1 cellular context compared by ENCODE assay signal in the genomic region with DNA sequence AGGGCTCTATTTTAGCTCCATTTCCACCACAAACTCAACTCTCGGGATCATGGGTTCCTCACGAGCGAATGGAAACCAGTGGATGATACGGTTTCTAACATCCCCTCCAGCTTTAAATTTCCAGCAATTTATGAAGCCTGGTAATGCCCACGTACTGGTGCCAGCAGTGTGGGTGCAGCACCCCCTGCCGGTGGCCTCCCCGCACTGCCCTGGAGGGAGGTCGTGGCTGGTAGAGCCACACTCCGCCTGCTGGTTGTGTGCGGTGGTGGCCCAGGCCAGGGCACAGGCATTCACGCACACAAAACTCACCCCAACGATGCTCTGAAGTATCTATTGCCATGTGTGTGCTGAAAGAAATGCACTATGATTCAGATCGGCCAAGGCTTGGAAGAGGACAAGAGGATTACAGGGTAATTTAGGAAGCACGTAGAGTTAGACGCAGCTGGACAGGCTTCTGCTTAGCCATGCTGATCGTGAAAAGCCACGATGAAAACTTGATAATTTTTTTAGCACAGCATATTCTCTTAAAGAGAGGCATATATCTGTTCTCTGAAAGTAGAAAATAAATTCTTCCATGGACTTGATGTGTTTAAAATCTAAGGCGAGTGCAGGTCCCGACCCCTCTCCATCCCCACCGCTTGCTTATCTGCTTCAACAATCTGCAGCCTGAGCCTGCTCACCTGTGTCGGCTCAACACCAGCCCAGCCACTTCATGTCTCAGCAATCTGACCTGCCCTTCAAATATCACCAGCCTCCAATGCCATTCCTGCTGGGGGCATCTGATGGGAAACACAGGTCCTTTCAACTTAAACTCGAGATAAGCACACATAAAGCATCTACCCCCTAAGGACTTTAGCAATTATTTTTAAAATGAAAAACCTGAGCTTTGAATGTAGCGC.
TF ChIP-seq lines count a peak whose summit lies in the region.

No MANE protein-coding gene starts in this region.

TF ChIP-seq in GM12878, 131 proteins besides CTCF, POLR2A, EP300 and RAD21 (continued from another document):
- TF ChIP-seq, protein P1, sequence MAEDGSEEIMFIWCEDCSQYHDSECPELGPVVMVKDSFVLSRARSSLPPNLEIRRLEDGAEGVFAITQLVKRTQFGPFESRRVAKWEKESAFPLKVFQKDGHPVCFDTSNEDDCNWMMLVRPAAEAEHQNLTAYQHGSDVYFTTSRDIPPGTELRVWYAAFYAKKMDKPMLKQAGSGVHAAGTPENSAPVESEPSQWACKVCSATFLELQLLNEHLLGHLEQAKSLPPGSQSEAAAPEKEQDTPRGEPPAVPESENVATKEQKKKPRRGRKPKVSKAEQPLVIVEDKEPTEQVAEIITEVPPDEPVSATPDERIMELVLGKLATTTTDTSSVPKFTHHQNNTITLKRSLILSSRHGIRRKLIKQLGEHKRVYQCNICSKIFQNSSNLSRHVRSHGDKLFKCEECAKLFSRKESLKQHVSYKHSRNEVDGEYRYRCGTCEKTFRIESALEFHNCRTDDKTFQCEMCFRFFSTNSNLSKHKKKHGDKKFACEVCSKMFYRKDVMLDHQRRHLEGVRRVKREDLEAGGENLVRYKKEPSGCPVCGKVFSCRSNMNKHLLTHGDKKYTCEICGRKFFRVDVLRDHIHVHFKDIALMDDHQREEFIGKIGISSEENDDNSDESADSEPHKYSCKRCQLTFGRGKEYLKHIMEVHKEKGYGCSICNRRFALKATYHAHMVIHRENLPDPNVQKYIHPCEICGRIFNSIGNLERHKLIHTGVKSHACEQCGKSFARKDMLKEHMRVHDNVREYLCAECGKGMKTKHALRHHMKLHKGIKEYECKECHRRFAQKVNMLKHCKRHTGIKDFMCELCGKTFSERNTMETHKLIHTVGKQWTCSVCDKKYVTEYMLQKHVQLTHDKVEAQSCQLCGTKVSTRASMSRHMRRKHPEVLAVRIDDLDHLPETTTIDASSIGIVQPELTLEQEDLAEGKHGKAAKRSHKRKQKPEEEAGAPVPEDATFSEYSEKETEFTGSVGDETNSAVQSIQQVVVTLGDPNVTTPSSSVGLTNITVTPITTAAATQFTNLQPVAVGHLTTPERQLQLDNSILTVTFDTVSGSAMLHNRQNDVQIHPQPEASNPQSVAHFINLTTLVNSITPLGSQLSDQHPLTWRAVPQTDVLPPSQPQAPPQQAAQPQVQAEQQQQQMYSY (CRISPR knock-in tag; IDR thresholded peaks at IDR 0.05): no peak
- TF ChIP-seq POU2F2 (IDR thresholded peaks at IDR 0.05; ENCODE audit: borderline replicate concordance, low read depth, low read length) (no peak), YY1 (IDR thresholded peaks at IDR 0.05; ENCODE audit: low read depth, low read length) (peak; percentile 64; the same call in 1 of the 2 replicates), RB1 (IDR thresholded peaks at IDR 0.05; ENCODE audit: borderline replicate concordance) (no peak), MEF2B (IDR thresholded peaks at IDR 0.05; ENCODE audit: partially characterized antibody, poor library complexity, severe bottlenecking) (no peak), SMARCA5 (IDR thresholded peaks at IDR 0.05) (peak; percentile 76; the same call in 1 of the 2 replicates), BHLHE40 (IDR thresholded peaks at IDR 0.05; ENCODE audit: borderline replicate concordance in 1 of 2, low read depth in 2 of 2, low read length in 1 of 2) (0 out of 4 replicates have a peak, but pooled peaks of 1 of the 2 experiments have one; percentile 12), NR2C1 (IDR thresholded peaks at IDR 0.05) (no peak), ATF7 (IDR thresholded peaks at IDR 0.05; ENCODE audit: low read depth) (no peak), RUNX3 (IDR thresholded peaks at IDR 0.05; ENCODE audit: low read length) (peak; percentile 61), EGR1 (IDR thresholded peaks at IDR 0.05; ENCODE audit: borderline replicate concordance in 1 of 2, low read depth in 2 of 2, low read length in 2 of 2) (0 out of 3 replicates have a peak, but pooled peaks of 1 of the 2 experiments have one; percentile 24)
- TF ChIP-seq, protein P2, sequence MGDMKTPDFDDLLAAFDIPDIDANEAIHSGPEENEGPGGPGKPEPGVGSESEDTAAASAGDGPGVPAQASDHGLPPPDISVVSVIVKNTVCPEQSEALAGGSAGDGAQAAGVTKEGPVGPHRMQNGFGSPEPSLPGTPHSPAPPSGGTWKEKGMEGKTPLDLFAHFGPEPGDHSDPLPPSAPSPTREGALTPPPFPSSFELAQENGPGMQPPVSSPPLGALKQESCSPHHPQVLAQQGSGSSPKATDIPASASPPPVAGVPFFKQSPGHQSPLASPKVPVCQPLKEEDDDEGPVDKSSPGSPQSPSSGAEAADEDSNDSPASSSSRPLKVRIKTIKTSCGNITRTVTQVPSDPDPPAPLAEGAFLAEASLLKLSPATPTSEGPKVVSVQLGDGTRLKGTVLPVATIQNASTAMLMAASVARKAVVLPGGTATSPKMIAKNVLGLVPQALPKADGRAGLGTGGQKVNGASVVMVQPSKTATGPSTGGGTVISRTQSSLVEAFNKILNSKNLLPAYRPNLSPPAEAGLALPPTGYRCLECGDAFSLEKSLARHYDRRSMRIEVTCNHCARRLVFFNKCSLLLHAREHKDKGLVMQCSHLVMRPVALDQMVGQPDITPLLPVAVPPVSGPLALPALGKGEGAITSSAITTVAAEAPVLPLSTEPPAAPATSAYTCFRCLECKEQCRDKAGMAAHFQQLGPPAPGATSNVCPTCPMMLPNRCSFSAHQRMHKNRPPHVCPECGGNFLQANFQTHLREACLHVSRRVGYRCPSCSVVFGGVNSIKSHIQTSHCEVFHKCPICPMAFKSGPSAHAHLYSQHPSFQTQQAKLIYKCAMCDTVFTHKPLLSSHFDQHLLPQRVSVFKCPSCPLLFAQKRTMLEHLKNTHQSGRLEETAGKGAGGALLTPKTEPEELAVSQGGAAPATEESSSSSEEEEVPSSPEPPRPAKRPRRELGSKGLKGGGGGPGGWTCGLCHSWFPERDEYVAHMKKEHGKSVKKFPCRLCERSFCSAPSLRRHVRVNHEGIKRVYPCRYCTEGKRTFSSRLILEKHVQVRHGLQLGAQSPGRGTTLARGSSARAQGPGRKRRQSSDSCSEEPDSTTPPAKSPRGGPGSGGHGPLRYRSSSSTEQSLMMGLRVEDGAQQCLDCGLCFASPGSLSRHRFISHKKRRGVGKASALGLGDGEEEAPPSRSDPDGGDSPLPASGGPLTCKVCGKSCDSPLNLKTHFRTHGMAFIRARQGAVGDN (IDR thresholded peaks at IDR 0.05): no peak
- TF ChIP-seq, protein P3, sequence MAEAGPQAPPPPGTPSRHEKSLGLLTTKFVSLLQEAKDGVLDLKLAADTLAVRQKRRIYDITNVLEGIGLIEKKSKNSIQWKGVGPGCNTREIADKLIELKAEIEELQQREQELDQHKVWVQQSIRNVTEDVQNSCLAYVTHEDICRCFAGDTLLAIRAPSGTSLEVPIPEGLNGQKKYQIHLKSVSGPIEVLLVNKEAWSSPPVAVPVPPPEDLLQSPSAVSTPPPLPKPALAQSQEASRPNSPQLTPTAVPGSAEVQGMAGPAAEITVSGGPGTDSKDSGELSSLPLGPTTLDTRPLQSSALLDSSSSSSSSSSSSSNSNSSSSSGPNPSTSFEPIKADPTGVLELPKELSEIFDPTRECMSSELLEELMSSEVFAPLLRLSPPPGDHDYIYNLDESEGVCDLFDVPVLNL (IDR thresholded peaks at IDR 0.05; ENCODE audit: low read depth, low read length): 0 out of 2 replicates have a peak, but pooled peaks have one; percentile 41
